20 cellular contexts compared by ENCODE assay signal in genomic region chr5:167245871-167246270, GRCh38.
DNase-seq lines count a peak whose midpoint lies in the region; FAIRE-seq and TF ChIP-seq lines count a peak whose summit lies in the region.
"Had no signal": no experiment of that assay in that cellular context is flagged by ENCODE, and none has a peak within 500 bp of the region (broad histone marks: within the 10 kb centered on the region; RNA-seq: fewer than 3 reads in every experiment).

No MANE protein-coding gene starts in this region.

- H3K36me3 ChIP-seq in BE2C: no peaks in the 10 kb centered on the region
- H3K36me3 ChIP-seq: adrenal gland, heart left ventricle had no signal

- FAIRE-seq in H54 (lab: Jason Lieb, UNC): no peak
- FAIRE-seq: GM12892, keratinocyte had no signal

- no peaks in the 10 kb centered on the region for H3K36me3 Mint-ChIP-seq in activated T-helper 1 cell treated with anti-CD3 and anti-CD28 coated beads, Interleukin-12 subunit alpha, Interleukin-12 subunit beta, Interleukin-2, Interleukin-4 antibody, amounts not matched to agents 30 ng/mL and 10 ng/mL and 1 ng/mL, durations not matched to agents 14 hours and 24 hours and 36 hours (ENCODE audit: low read depth)
- H3K36me3 Mint-ChIP-seq in activated T-cell treated with anti-CD3 and anti-CD28 coated beads, Interleukin-2, amount 50 U/mL, for 24 hours (ENCODE audit: low read depth): no peaks in the 10 kb centered on the region

- H3K27ac Mint-ChIP-seq in activated T-helper 1 cell treated with anti-CD3 and anti-CD28 coated beads, Interleukin-12 subunit alpha, Interleukin-12 subunit beta, Interleukin-2, Interleukin-4 antibody, amounts not matched to agents 30 ng/mL and 10 ng/mL and 1 ng/mL, durations not matched to agents 14 hours and 24 hours and 36 hours: no peak overlapping the region
- H3K27ac Mint-ChIP-seq in activated T-cell treated with anti-CD3 and anti-CD28 coated beads, Interleukin-2, amount 50 U/mL, for 24 hours: no peak overlapping the region

- H3K27me3 ChIP-seq in BE2C: no peaks in the 10 kb centered on the region
- H3K27me3 ChIP-seq: adrenal gland, heart left ventricle had no signal

- H3K27me3 Mint-ChIP-seq in activated T-helper 1 cell treated with anti-CD3 and anti-CD28 coated beads, Interleukin-12 subunit alpha, Interleukin-12 subunit beta, Interleukin-2, Interleukin-4 antibody, amounts not matched to agents 30 ng/mL and 10 ng/mL and 1 ng/mL, durations not matched to agents 14 hours and 24 hours and 36 hours (ENCODE audit: insufficient read depth): no peaks in the 10 kb centered on the region
- H3K27me3 Mint-ChIP-seq in activated T-cell treated with anti-CD3 and anti-CD28 coated beads, Interleukin-2, amount 50 U/mL, for 24 hours: no peaks in the 10 kb centered on the region

- H3K9me3 Mint-ChIP-seq in activated T-helper 1 cell treated with anti-CD3 and anti-CD28 coated beads, Interleukin-12 subunit alpha, Interleukin-12 subunit beta, Interleukin-2, Interleukin-4 antibody, amounts not matched to agents 30 ng/mL and 10 ng/mL and 1 ng/mL, durations not matched to agents 14 hours and 24 hours and 36 hours: peaks cover 8% of the 10 kb centered on the region
- H3K9me3 Mint-ChIP-seq in activated T-cell treated with anti-CD3 and anti-CD28 coated beads, Interleukin-2, amount 50 U/mL, for 24 hours: peaks cover 6% of the 10 kb centered on the region

- DNase-seq in BE2C (peak; percentile 23), H54 (ENCODE audit: insufficient read length, low spot score) (peak; percentile 6), SW480 (ENCODE audit: low spot score) (peak; percentile 18), islet precursor cell (peak; percentile 60), nucleus accumbens (lab: John Stamatoyannopoulos, UW) (no peak), GM20000 (ENCODE audit: low spot score) (no peak)
- no peak for DNase-seq in activated T-helper 1 cell treated with anti-CD3 and anti-CD28 coated beads, Interleukin-12 subunit alpha, Interleukin-12 subunit beta, Interleukin-2, Interleukin-4 antibody, amounts not matched to agents 30 ng/mL and 10 ng/mL and 1 ng/mL, durations not matched to agents 14 hours and 24 hours and 36 hours (ENCODE audit: low spot score)
- no peak for DNase-seq in activated T-cell treated with anti-CD3 and anti-CD28 coated beads, Interleukin-2, amount 50 U/mL, for 24 hours
- DNase-seq: activated CD4-positive, alpha-beta T cell treated with anti-CD3 and anti-CD28 coated beads for 1 hour; activated effector memory CD4-positive, alpha-beta T cell treated with Interleukin-2 at 50 U/mL for 16 hours; adrenal gland; central memory CD4-positive, alpha-beta T cell; effector memory CD4-positive, alpha-beta T cell; heart left ventricle; NCI-H1694; NCI-H345; OCI-M1; stimulated activated CD4-positive, alpha-beta T cell treated with anti-CD3 and anti-CD28 coated beads, Interleukin-12 subunit alpha, Interleukin-12 subunit beta, amount 100 ng/mL, for 4 hours had no signal

- no peaks in the 10 kb centered on the region for H3K9me3 ChIP-seq in BE2C
- H3K9me3 ChIP-seq: adrenal gland, heart left ventricle had no signal

- no peak overlapping the region for H3K4me3 Mint-ChIP-seq in activated T-helper 1 cell treated with anti-CD3 and anti-CD28 coated beads, Interleukin-12 subunit alpha, Interleukin-12 subunit beta, Interleukin-2, Interleukin-4 antibody, amounts not matched to agents 30 ng/mL and 10 ng/mL and 1 ng/mL, durations not matched to agents 14 hours and 24 hours and 36 hours
- no peak overlapping the region for H3K4me3 Mint-ChIP-seq in activated T-cell treated with anti-CD3 and anti-CD28 coated beads, Interleukin-2, amount 50 U/mL, for 24 hours

- intact Hi-C loops in activated T-helper 1 cell treated with anti-CD3 and anti-CD28 coated beads, Interleukin-12 subunit alpha, Interleukin-12 subunit beta, Interleukin-2, Interleukin-4 antibody, amounts not matched to agents 30 ng/mL and 10 ng/mL and 1 ng/mL, durations not matched to agents 14 hours and 24 hours and 36 hours (cut with micrococcal nuclease): no loop called here

- no peak overlapping the region for H3K4me3 ChIP-seq in BE2C (ENCODE audit: low read depth, low read length)
- H3K4me3 ChIP-seq: adrenal gland, heart left ventricle had no signal

- H3K4me1 Mint-ChIP-seq in activated T-helper 1 cell treated with anti-CD3 and anti-CD28 coated beads, Interleukin-12 subunit alpha, Interleukin-12 subunit beta, Interleukin-2, Interleukin-4 antibody, amounts not matched to agents 30 ng/mL and 10 ng/mL and 1 ng/mL, durations not matched to agents 14 hours and 24 hours and 36 hours (ENCODE audit: low read depth): no peaks in the 10 kb centered on the region
- H3K4me1 Mint-ChIP-seq in activated T-cell treated with anti-CD3 and anti-CD28 coated beads, Interleukin-2, amount 50 U/mL, for 24 hours (ENCODE audit: low read depth): no peaks in the 10 kb centered on the region

- no peaks in the 10 kb centered on the region for H3K4me1 ChIP-seq in BE2C
- H3K4me1 ChIP-seq: adrenal gland, heart left ventricle had no signal

- TF ChIP-seq POLR2A in H54 (IDR thresholded peaks at IDR 0.05; ENCODE audit: low read depth, low read length): no peak

- TF ChIP-seq CTCF in BE2C (IDR thresholded peaks at IDR 0.05; ENCODE audit: low read depth, low read length) (no peak), GM20000 (IDR thresholded peaks at IDR 0.05; ENCODE audit: extremely low read depth, missing control alignments) (no peak)

Comparison
In these comparisons a context has a peak if more than half of its experiments do, and no peak if none do; other contexts are left out.
1. DNase-seq: peak in BE2C (single experiment), H54 (single experiment), SW480 (single experiment) and islet precursor cell (single experiment); none in nucleus accumbens (0 of 56), activated T-helper 1 cell treated with anti-CD3 and anti-CD28 coated beads, Interleukin-12 subunit alpha, Interleukin-12 subunit beta, Interleukin-2, Interleukin-4 antibody, amounts not matched to agents 30 ng/mL and 10 ng/mL and 1 ng/mL, durations not matched to agents 14 hours and 24 hours and 36 hours (single experiment), activated T-cell treated with anti-CD3 and anti-CD28 coated beads, Interleukin-2, amount 50 U/mL, for 24 hours (single experiment) and GM20000 (single experiment).